ENCODE assay signal across 11 cellular contexts in genomic region chr5:65825388-65826328, GRCh38.
DNase-seq lines count a peak whose midpoint lies in the region; ATAC-seq, FAIRE-seq and TF ChIP-seq lines count a peak whose summit lies in the region.
"Had no signal": no experiment of that assay in that cellular context is flagged by ENCODE, and none has a peak within 500 bp of the region (broad histone marks: within the 10 kb centered on the region; RNA-seq: fewer than 3 reads in every experiment).

No MANE protein-coding gene starts in this region.

- H3K9me3 Mint-ChIP-seq in activated B cell treated with CpG ODN at 0.5 μM for 24 hours, result no peaks in the 10 kb centered on the region
- no peaks in the 10 kb centered on the region for H3K9me3 Mint-ChIP-seq in activated T-helper 2 cell treated with anti-CD3 and anti-CD28 coated beads, Interferon-gamma antibody, Interleukin-2, Interleukin-4, amounts not matched to agents 10 μg/mL and 5 μg/mL and 100 μg/mL, durations not matched to agents 14 hours and 24 hours and 36 hours

- intact Hi-C loops in activated B cell treated with CpG ODN at 0.5 μM for 24 hours (cut with micrococcal nuclease) (loop anchor here (5.0 kb wide), 1 partner anchor 102 kb away; the partner anchor contains the start of gene ERBIN), adrenal gland (cut with DNase I) (no loop called here)
- intact Hi-C loops in activated T-helper 2 cell treated with anti-CD3 and anti-CD28 coated beads, Interferon-gamma antibody, Interleukin-2, Interleukin-4, amounts not matched to agents 10 μg/mL and 5 μg/mL and 100 μg/mL, durations not matched to agents 14 hours and 24 hours and 36 hours (cut with micrococcal nuclease), result no loop called here

- peak; percentile 66 for ATAC-seq in GM21528 (IDR thresholded peaks at IDR 0.05; ENCODE audit: low FRiP score, unreplicated experiment)
- peak; percentile 60 for ATAC-seq in HG03571 (IDR thresholded peaks at IDR 0.05; ENCODE audit: unreplicated experiment)
- ATAC-seq in activated B cell treated with CpG ODN at 0.5 μM for 24 hours (ENCODE audit: low read depth), result peak; percentile 62

- DNase-seq in GM12891 (ENCODE audit: insufficient read length, low spot score), result no peak
- no peak for DNase-seq in activated B cell treated with CpG ODN at 0.5 μM for 24 hours
- DNase-seq in stimulated activated CD4-positive, alpha-beta T cell treated with anti-CD3 and anti-CD28 coated beads, Interleukin-4, amount 100 ng/mL, for 4 hours, result no peak
- DNase-seq in nucleus accumbens (lab: John Stamatoyannopoulos, UW), result no peak
- DNase-seq in activated T-helper 2 cell treated with anti-CD3 and anti-CD28 coated beads, Interferon-gamma antibody, Interleukin-2, Interleukin-4, amounts not matched to agents 10 μg/mL and 5 μg/mL and 100 μg/mL, durations not matched to agents 14 hours and 24 hours and 36 hours (ENCODE audit: low spot score), result no peak
- DNase-seq in adrenal gland, result no peak
- DNase-seq: Calu3; stimulated activated CD4-positive, alpha-beta T cell treated with anti-CD3 and anti-CD28 coated beads, Interleukin-2, amount 100 ng/mL, for 24 hours had no signal

- H3K36me3 ChIP-seq in adrenal gland (replicated peaks in 1 of 2), result no peaks in the 10 kb centered on the region

- H3K4me1 Mint-ChIP-seq in activated B cell treated with CpG ODN at 0.5 μM for 24 hours, result peaks cover 24% of the 10 kb centered on the region
- H3K4me1 Mint-ChIP-seq in activated T-helper 2 cell treated with anti-CD3 and anti-CD28 coated beads, Interferon-gamma antibody, Interleukin-2, Interleukin-4, amounts not matched to agents 10 μg/mL and 5 μg/mL and 100 μg/mL, durations not matched to agents 14 hours and 24 hours and 36 hours (ENCODE audit: low read depth), result peaks cover 18% of the 10 kb centered on the region

- 77 to 86% (median 80%) methylated on average over 6 of the region's 6 CpGs for WGBS in adrenal gland, 4 donors

- no peak overlapping the region for H3K4me3 ChIP-seq in adrenal gland

- no peaks in the 10 kb centered on the region for H3K4me1 ChIP-seq in adrenal gland (replicated peaks in 1 of 2)

- no peaks in the 10 kb centered on the region for H3K9me3 ChIP-seq in adrenal gland (replicated peaks in 1 of 3)

- TF ChIP-seq POLR2A in GM12891 (IDR thresholded peaks at IDR 0.05; ENCODE audit: low read depth, low read length) (no peak), adrenal gland (IDR thresholded peaks at IDR 0.05) (no peak)

- TF ChIP-seq CTCF in activated B cell treated with CpG ODN at 0.5 μM for 24 hours (IDR thresholded peaks at IDR 0.05) (no peak), adrenal gland (IDR thresholded peaks at IDR 0.05) (no peak)

- peak overlapping the region; percentile 46 for H3K4me3 Mint-ChIP-seq in activated B cell treated with CpG ODN at 0.5 μM for 24 hours
- no peak overlapping the region for H3K4me3 Mint-ChIP-seq in activated T-helper 2 cell treated with anti-CD3 and anti-CD28 coated beads, Interferon-gamma antibody, Interleukin-2, Interleukin-4, amounts not matched to agents 10 μg/mL and 5 μg/mL and 100 μg/mL, durations not matched to agents 14 hours and 24 hours and 36 hours (ENCODE audit: low read depth)

- POLR2A ChIA-PET in activated B cell treated with CpG ODN at 0.5 μM for 24 hours (lab: Charles Lee), result no interaction called here

- CTCF ChIA-PET in activated B cell treated with CpG ODN at 0.5 μM for 24 hours (lab: Charles Lee), result no interaction called here

- peak overlapping the region; percentile 41 for H3K27ac Mint-ChIP-seq in activated B cell treated with CpG ODN at 0.5 μM for 24 hours
- no peak overlapping the region for H3K27ac Mint-ChIP-seq in activated T-helper 2 cell treated with anti-CD3 and anti-CD28 coated beads, Interferon-gamma antibody, Interleukin-2, Interleukin-4, amounts not matched to agents 10 μg/mL and 5 μg/mL and 100 μg/mL, durations not matched to agents 14 hours and 24 hours and 36 hours

- no peaks in the 10 kb centered on the region for H3K27me3 ChIP-seq in adrenal gland

- peak; percentile 79 for FAIRE-seq in GM12891 (lab: Jason Lieb, UNC)
- FAIRE-seq: astrocyte had no signal

- no peak overlapping the region for H3K27ac ChIP-seq in adrenal gland

- H3K36me3 Mint-ChIP-seq in activated B cell treated with CpG ODN at 0.5 μM for 24 hours (ENCODE audit: low read depth), result peaks cover 1% of the 10 kb centered on the region
- peaks cover 9% of the 10 kb centered on the region for H3K36me3 Mint-ChIP-seq in activated T-helper 2 cell treated with anti-CD3 and anti-CD28 coated beads, Interferon-gamma antibody, Interleukin-2, Interleukin-4, amounts not matched to agents 10 μg/mL and 5 μg/mL and 100 μg/mL, durations not matched to agents 14 hours and 24 hours and 36 hours (ENCODE audit: low read depth)

- no peaks in the 10 kb centered on the region for H3K27me3 Mint-ChIP-seq in activated B cell treated with CpG ODN at 0.5 μM for 24 hours
- H3K27me3 Mint-ChIP-seq in activated T-helper 2 cell treated with anti-CD3 and anti-CD28 coated beads, Interferon-gamma antibody, Interleukin-2, Interleukin-4, amounts not matched to agents 10 μg/mL and 5 μg/mL and 100 μg/mL, durations not matched to agents 14 hours and 24 hours and 36 hours (ENCODE audit: low read depth), result no peaks in the 10 kb centered on the region

TF ChIP-seq in GM12891, 5 proteins besides CTCF, POLR2A, EP300 and RAD21:
- TF ChIP-seq SPI1 (IDR thresholded peaks at IDR 0.05; ENCODE audit: low read depth, low read length), result peak; percentile 98
- TF ChIP-seq POLR2AphosphoS5 (IDR thresholded peaks at IDR 0.05; ENCODE audit: low read depth, low read length), result no peak
- no peak for TF ChIP-seq POU2F2 (IDR thresholded peaks at IDR 0.05; ENCODE audit: low read depth, low read length)
